In the genomic region with DNA sequence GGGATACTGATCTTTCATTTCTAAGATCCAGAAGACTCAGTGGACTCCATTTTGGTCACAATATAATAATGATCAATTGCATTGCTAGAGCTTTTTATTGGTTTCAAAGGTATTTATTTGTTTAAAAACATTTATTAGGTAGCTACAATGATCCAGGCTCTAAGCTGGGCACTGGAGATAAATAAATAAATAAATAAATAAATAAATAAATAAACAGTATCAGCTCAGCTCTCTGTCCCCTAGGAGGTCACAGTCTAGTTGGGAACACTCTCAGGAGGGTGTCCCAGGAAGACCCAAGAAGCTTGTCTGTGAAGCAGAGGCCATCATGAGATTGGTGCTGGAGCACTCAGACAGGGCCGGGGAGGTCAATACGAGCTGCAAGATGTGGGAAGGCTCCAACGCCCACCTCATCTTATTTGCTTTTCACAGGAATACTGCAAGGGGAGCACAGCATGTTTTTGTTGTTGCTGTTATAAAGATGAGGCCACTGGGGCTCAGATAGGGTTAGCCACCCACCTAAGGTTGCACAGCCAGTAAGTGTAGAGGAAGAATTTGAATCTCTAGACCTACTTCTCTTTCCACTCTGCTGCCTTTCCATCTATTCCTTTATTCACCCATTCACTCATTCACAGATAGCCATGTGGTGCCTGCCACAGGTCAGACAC, we compare ENCODE assay signal across 17 cellular contexts. TPM values are rescaled to one million over a fixed set of nuclear protein-coding genes. Genes with fewer than 3 reads are reported as not detected.
DNase-seq lines count a peak whose midpoint lies in the region; ATAC-seq and TF ChIP-seq lines count a peak whose summit lies in the region.
"Had no signal": no experiment of that assay in that cellular context is flagged by ENCODE, and none has a peak within 500 bp of the region (broad histone marks: within the 10 kb centered on the region; RNA-seq: fewer than 3 reads in every experiment).

No MANE protein-coding gene starts in this region.

- no peak overlapping the region for H2AFZ ChIP-seq in PC-9

- no peaks in the 10 kb centered on the region for H3K79me2 ChIP-seq in PC-9 (ENCODE audit: low read depth)

- no peak overlapping the region for H3K9ac ChIP-seq in colonic mucosa (ENCODE audit: low read depth in 2 of 2, low read length in 2 of 2)

- no peaks in the 10 kb centered on the region for H3K27me3 ChIP-seq in PC-9 (ENCODE audit: insufficient read depth, low read depth)
- H3K27me3 ChIP-seq in colonic mucosa: no peaks in the 10 kb centered on the region
- H3K27me3 ChIP-seq: left lung, tibial nerve had no signal

- no peaks in the 10 kb centered on the region for H4K20me1 ChIP-seq in PC-9 (ENCODE audit: insufficient read depth)

- no peaks in the 10 kb centered on the region for H3K27me3 Mint-ChIP-seq in activated CD8-positive, alpha-beta memory T cell treated with anti-CD3 and anti-CD28 coated beads, Interleukin-2, amount 10 ng/mL, durations not matched to agents 7 days and 5 days

- no peak overlapping the region for H3K4me3 ChIP-seq in PC-9
- H3K4me3 ChIP-seq in colonic mucosa: no peak overlapping the region
- H3K4me3 ChIP-seq: left lung, tibial nerve had no signal

- H3K36me3 Mint-ChIP-seq in activated CD8-positive, alpha-beta memory T cell treated with anti-CD3 and anti-CD28 coated beads, Interleukin-2, amount 10 ng/mL, durations not matched to agents 7 days and 5 days: peaks cover 59% of the 10 kb centered on the region

- DNase-seq in activated CD8-positive, alpha-beta memory T cell treated with anti-CD3 and anti-CD28 coated beads, Interleukin-2, amount 10 ng/mL, durations not matched to agents 7 days and 5 days: no peak
- DNase-seq in activated CD8-positive, alpha-beta memory T cell treated with anti-CD3 and anti-CD28 coated beads for 24 hours: no peak
- DNase-seq in PC-9 (no peak), colonic mucosa (no peak), omental fat pad (ENCODE audit: low spot score) (no peak)
- peak; percentile 36 for DNase-seq in stimulated activated CD8-positive, alpha-beta memory T cell treated with anti-CD3 and anti-CD28 coated beads, Interleukin-4, amount 100 ng/mL, for 48 hours
- DNase-seq: ACHN, hypothalamus, left lung, NCI-H1048, NCI-H226 had no signal

- POLR2A ChIA-PET in PC-9 (lab: Charles Lee; ENCODE audit: unreplicated experiment): no interaction called here

- no peak for ATAC-seq in activated CD8-positive, alpha-beta memory T cell treated with anti-CD3 and anti-CD28 coated beads, Interleukin-2, amount 10 ng/mL, durations not matched to agents 7 days and 5 days
- ATAC-seq in omental fat pad (ENCODE audit: low FRiP score): no peak
- no peak for ATAC-seq in HG02870 (IDR thresholded peaks at IDR 0.05; ENCODE audit: unreplicated experiment)
- no peak for ATAC-seq in HG03442 (IDR thresholded peaks at IDR 0.05; ENCODE audit: unreplicated experiment)
- ATAC-seq: left lung had no signal

- H3K36me3 ChIP-seq in PC-9 (ENCODE audit: low read depth): no peaks in the 10 kb centered on the region
- H3K36me3 ChIP-seq in colonic mucosa: no peaks in the 10 kb centered on the region
- H3K36me3 ChIP-seq: left lung, tibial nerve had no signal

- peak overlapping the region; percentile 61 for H3K4me3 Mint-ChIP-seq in activated CD8-positive, alpha-beta memory T cell treated with anti-CD3 and anti-CD28 coated beads, Interleukin-2, amount 10 ng/mL, durations not matched to agents 7 days and 5 days
- H3K4me3 Mint-ChIP-seq: neural crest cell had no signal

- peak overlapping the region; percentile 99 for H3K27ac Mint-ChIP-seq in activated CD8-positive, alpha-beta memory T cell treated with anti-CD3 and anti-CD28 coated beads, Interleukin-2, amount 10 ng/mL, durations not matched to agents 7 days and 5 days

- intact Hi-C loops in PC-9 (cut with micrococcal nuclease; ENCODE audit: unreplicated experiment) (no loop called here), colonic mucosa (cut with DNase I) (no loop called here)

- peaks cover 27% of the 10 kb centered on the region for H3F3A ChIP-seq in PC-9 (ENCODE audit: insufficient read depth, low read depth)

- CTCF ChIA-PET in activated CD8-positive, alpha-beta memory T cell treated with anti-CD3 and anti-CD28 coated beads, Interleukin-2, amount 10 ng/mL, durations not matched to agents 7 days and 5 days (lab: Charles Lee): interaction anchor here (0.8 to 17.4 kb wide), 7 partner anchors 12 to 96 kb away, joined by 3 to 309 read pairs (median 4); partner anchors contain the start of gene ASB2
- CTCF ChIA-PET in PC-9 (lab: Charles Lee): no interaction called here

- no TSS peak for BruUV-seq in PC-9 (replicated peaks; lab: Mats Ljungman, UMichigan)

- H3K4me1 ChIP-seq in PC-9 (replicated peaks; ENCODE audit: insufficient read depth) (peaks cover 45% of the 10 kb centered on the region), colonic mucosa (no peaks in the 10 kb centered on the region)

- H3K9me2 ChIP-seq in PC-9 (ENCODE audit: insufficient read depth): no peaks in the 10 kb centered on the region

- peaks cover 95% of the 10 kb centered on the region for H3K4me1 Mint-ChIP-seq in activated CD8-positive, alpha-beta memory T cell treated with anti-CD3 and anti-CD28 coated beads, Interleukin-2, amount 10 ng/mL, durations not matched to agents 7 days and 5 days

- H3K9me3 ChIP-seq in PC-9 (ENCODE audit: insufficient read depth, low read depth): no peaks in the 10 kb centered on the region
- no peaks in the 10 kb centered on the region for H3K9me3 ChIP-seq in colonic mucosa
- H3K9me3 ChIP-seq: left lung, tibial nerve had no signal

- H3K27ac ChIP-seq in PC-9: peak overlapping the region; percentile 73
- H3K27ac ChIP-seq in colonic mucosa: peak overlapping the region; percentile 11
- H3K27ac ChIP-seq: left lung had no signal

- H3K9me3 Mint-ChIP-seq in activated CD8-positive, alpha-beta memory T cell treated with anti-CD3 and anti-CD28 coated beads, Interleukin-2, amount 10 ng/mL, durations not matched to agents 7 days and 5 days (ENCODE audit: low read depth): peaks cover 2% of the 10 kb centered on the region

- TF ChIP-seq CTCF in PC-9 (conservative IDR thresholded peaks at IDR 0.05): no peak
- no peak for TF ChIP-seq CTCF in colonic mucosa (IDR thresholded peaks at IDR 0.05)
- TF ChIP-seq CTCF in omental fat pad (IDR thresholded peaks at IDR 0.05): no peak

- H3K4me2 ChIP-seq in PC-9: peak overlapping the region; percentile 61

RNA-seq across cellular contexts. Expression of gene ASB2, which starts 15.5 kb away (rescaled TPM):
- total RNA-seq in activated CD8-positive, alpha-beta memory T cell treated with anti-CD3 and anti-CD28 coated beads, Interleukin-2, amount 10 ng/mL, durations not matched to agents 7 days and 5 days: 100 to 1,000 TPM; 116 to 177 TPM
- total RNA-seq in PC-9 (2021) (not detected in 2 replicates), colonic mucosa (10 to 100 TPM in 1 of 2 donors, 1 to 10 TPM in 1; 1.3 to 13.4 TPM), omental fat pad (1 to 10 TPM in 1 of 4 donors, under 1 TPM in 3; 0.36 to 2.4 (median 0.56) TPM)

RNA-seq across cellular contexts. Expression of gene FAM181A, which starts 33.8 kb away (rescaled TPM):
- total RNA-seq in activated CD8-positive, alpha-beta memory T cell treated with anti-CD3 and anti-CD28 coated beads, Interleukin-2, amount 10 ng/mL, durations not matched to agents 7 days and 5 days: not detected
- total RNA-seq in PC-9 (2021): not detected in 2 replicates
- total RNA-seq in colonic mucosa: not detected
- total RNA-seq in omental fat pad: not detected
- total RNA-seq: epithelial cell of proximal tubule, tibial nerve had no signal

RNA-seq across cellular contexts. Expression of gene CCDC197, which starts 36.2 kb away (rescaled TPM):
- under 1 TPM in 1 of 2 experiments, not detected in 1; 0.14 TPM for total RNA-seq in activated CD8-positive, alpha-beta memory T cell treated with anti-CD3 and anti-CD28 coated beads, Interleukin-2, amount 10 ng/mL, durations not matched to agents 7 days and 5 days
- total RNA-seq in PC-9 (2021) (not detected in 2 replicates), colonic mucosa (not detected), omental fat pad (not detected)
- total RNA-seq: cerebellum, epithelial cell of proximal tubule, left lung, neural crest cell, tibial nerve had no signal

Comparison
In these comparisons a context has a peak if more than half of its experiments do, and no peak if none do; other contexts are left out.
1. RNA of gene ASB2, which starts 15.5 kb away (total RNA-seq): 116 to 177 TPM in activated CD8-positive, alpha-beta memory T cell treated with anti-CD3 and anti-CD28 coated beads, Interleukin-2, amount 10 ng/mL, durations not matched to agents 7 days and 5 days; 1.3 to 13.4 TPM in colonic mucosa, 0.36 to 2.4 TPM in omental fat pad and not detected in PC-9; every median in the first group is over 4 times any median in the second.